ENCODE assay signal across 15 cellular contexts in the genomic region with DNA sequence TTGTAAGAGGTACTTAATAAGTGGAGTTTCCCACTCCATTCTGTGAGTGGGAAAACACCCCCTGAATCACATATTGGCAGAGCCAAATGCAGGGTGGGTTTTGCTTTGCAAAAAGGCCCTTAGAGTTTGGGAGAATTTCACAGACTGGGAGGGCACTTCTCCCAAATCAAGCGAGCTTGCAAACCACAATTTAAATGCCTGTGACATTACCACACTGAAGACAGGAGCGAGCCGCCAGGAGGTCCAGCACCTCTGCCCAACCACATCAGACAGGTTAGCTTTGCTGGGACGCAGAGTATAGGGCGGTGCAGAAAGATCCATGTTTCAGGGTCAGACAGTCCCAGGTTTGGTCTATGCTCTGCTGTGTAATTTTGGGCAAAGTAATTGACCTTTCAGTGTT. TPM values are rescaled to one million over a fixed set of nuclear protein-coding genes. Genes with fewer than 3 reads are reported as not detected.
DNase-seq lines count a peak whose midpoint lies in the region; ATAC-seq and TF ChIP-seq lines count a peak whose summit lies in the region.
"Had no signal": no experiment of that assay in that cellular context is flagged by ENCODE, and none has a peak within 500 bp of the region (broad histone marks: within the 10 kb centered on the region; RNA-seq: fewer than 3 reads in every experiment).

No MANE protein-coding gene starts in this region.

- no peak for ATAC-seq in DND-41 (ENCODE audit: insufficient read depth, low read depth)
- ATAC-seq: T-helper 17 cell had no signal

- no peaks in the 10 kb centered on the region for H3K9me3 Mint-ChIP-seq in neural progenitor cell
- H3K9me3 Mint-ChIP-seq: HFFc6 had no signal

- H3K9me2 ChIP-seq in Loucy (replicated peaks; ENCODE audit: low read depth, low read length) (no peaks in the 10 kb centered on the region), Karpas-422 (replicated peaks; ENCODE audit: insufficient read depth, low read length) (no peaks in the 10 kb centered on the region)

- H3K27me3 ChIP-seq in DND-41 (ENCODE audit: insufficient read depth, low read length, poor library complexity) (no peaks in the 10 kb centered on the region), Loucy (ENCODE audit: insufficient read depth, low read length, poor library complexity, severe bottlenecking) (no peaks in the 10 kb centered on the region), neural progenitor cell (no peaks in the 10 kb centered on the region), Karpas-422 (ENCODE audit: low read length) (no peaks in the 10 kb centered on the region)
- H3K27me3 ChIP-seq: neutrophil had no signal

- peaks cover 15% of the 10 kb centered on the region for H3K4me1 Mint-ChIP-seq in neural progenitor cell

- peak overlapping the region; percentile 23; the same call in 1 of the 2 replicates for H3K4me2 ChIP-seq in DND-41 (ENCODE audit: insufficient read depth, low read length)
- H3K4me2 ChIP-seq in Loucy (ENCODE audit: low read depth, low read length, poor library complexity, severe bottlenecking): peak overlapping the region; percentile 78
- H3K4me2 ChIP-seq in neural progenitor cell: no peak overlapping the region
- H3K4me2 ChIP-seq in Karpas-422 (ENCODE audit: low read depth, low read length, poor library complexity, severe bottlenecking): no peak overlapping the region

- peak overlapping the region; percentile 94 for H3K4me3 Mint-ChIP-seq in neural progenitor cell
- H3K4me3 Mint-ChIP-seq: HFFc6 had no signal

- peaks cover 4% of the 10 kb centered on the region for H3K36me3 ChIP-seq in DND-41 (ENCODE audit: insufficient read depth, low read length)
- H3K36me3 ChIP-seq in Loucy (ENCODE audit: insufficient read depth, low read length): no peaks in the 10 kb centered on the region
- H3K36me3 ChIP-seq in neural progenitor cell: no peaks in the 10 kb centered on the region
- H3K36me3 ChIP-seq in Karpas-422 (ENCODE audit: insufficient read depth, low read length): no peaks in the 10 kb centered on the region

- H3K4me3 ChIP-seq in DND-41 (ENCODE audit: low read depth in 1 of 2, low read length in 2 of 2) (no peak overlapping the region), Loucy (ENCODE audit: low read length, poor library complexity, severe bottlenecking) (no peak overlapping the region), fibroblast of pulmonary artery (replicated peaks; ENCODE audit: low read depth, low read length) (no peak overlapping the region), neural progenitor cell (no peak overlapping the region), Karpas-422 (ENCODE audit: low read length) (no peak overlapping the region)

- no peaks in the 10 kb centered on the region for H4K20me1 ChIP-seq in DND-41 (ENCODE audit: insufficient read depth, low read length)
- no peaks in the 10 kb centered on the region for H4K20me1 ChIP-seq in Loucy (ENCODE audit: insufficient read depth, low read length, poor library complexity, severe bottlenecking)
- peaks cover 6% of the 10 kb centered on the region for H4K20me1 ChIP-seq in neural progenitor cell (ENCODE audit: low read depth)
- H4K20me1 ChIP-seq in Karpas-422 (ENCODE audit: insufficient read depth, low read depth, low read length): no peaks in the 10 kb centered on the region

- TF ChIP-seq CTCF in DND-41 (IDR thresholded peaks at IDR 0.05; ENCODE audit: borderline replicate concordance, extremely low read depth, low read length, poor library complexity, severe bottlenecking): no peak
- no peak for TF ChIP-seq CTCF in Loucy (conservative IDR thresholded peaks at IDR 0.05; ENCODE audit: low read length)
- no peak for TF ChIP-seq CTCF in fibroblast of pulmonary artery (IDR thresholded peaks at IDR 0.05; ENCODE audit: low read length, missing control alignments)
- TF ChIP-seq CTCF in neural progenitor cell (IDR thresholded peaks at IDR 0.05): no peak

- H3K9me3 ChIP-seq in DND-41 (ENCODE audit: insufficient read depth, low read length, severe bottlenecking) (no peaks in the 10 kb centered on the region), Loucy (ENCODE audit: insufficient read depth, low read depth, low read length) (no peaks in the 10 kb centered on the region), neural progenitor cell (ENCODE audit: low read depth) (no peaks in the 10 kb centered on the region), Karpas-422 (ENCODE audit: low read length) (no peaks in the 10 kb centered on the region)
- H3K9me3 ChIP-seq: neutrophil had no signal

- H3K4me1 ChIP-seq in DND-41 (ENCODE audit: insufficient read depth, low read length) (peaks cover 19% of the 10 kb centered on the region), Loucy (ENCODE audit: insufficient read depth, low read length, poor library complexity, severe bottlenecking) (peaks cover 27% of the 10 kb centered on the region), neural progenitor cell (peaks cover 9% of the 10 kb centered on the region), Karpas-422 (ENCODE audit: low read length) (peaks cover 16% of the 10 kb centered on the region)

- no peak overlapping the region for H3K9ac ChIP-seq in DND-41 (ENCODE audit: low read depth, low read length)
- H3K9ac ChIP-seq in Loucy (ENCODE audit: low read depth, low read length, poor library complexity, severe bottlenecking): peak overlapping the region; percentile 88
- H3K9ac ChIP-seq in neural progenitor cell: no peak overlapping the region
- H3K9ac ChIP-seq in Karpas-422 (ENCODE audit: low read length): no peak overlapping the region

- no peak overlapping the region for H2AFZ ChIP-seq in DND-41 (ENCODE audit: low read depth, low read length)
- no peak overlapping the region for H2AFZ ChIP-seq in Loucy (ENCODE audit: low read length)
- H2AFZ ChIP-seq in neural progenitor cell (replicated peaks): no peak overlapping the region
- no peak overlapping the region for H2AFZ ChIP-seq in Karpas-422 (ENCODE audit: low read length)

- H3K79me2 ChIP-seq in DND-41 (ENCODE audit: insufficient read depth, low read length) (peaks cover 15% of the 10 kb centered on the region), Loucy (ENCODE audit: insufficient read depth, low read length) (peaks cover 20% of the 10 kb centered on the region), neural progenitor cell (ENCODE audit: low read depth) (peaks cover 13% of the 10 kb centered on the region), Karpas-422 (ENCODE audit: low read length) (peaks cover 31% of the 10 kb centered on the region)

- H3F3A ChIP-seq in Loucy (ENCODE audit: low read depth) (no peaks in the 10 kb centered on the region), neural progenitor cell (ENCODE audit: low read depth) (peaks cover 6% of the 10 kb centered on the region)

- no peak overlapping the region for H3K27ac Mint-ChIP-seq in neural progenitor cell

- H3K27ac ChIP-seq in DND-41 (ENCODE audit: low read length): no peak overlapping the region
- no peak overlapping the region for H3K27ac ChIP-seq in neural progenitor cell
- no peak overlapping the region for H3K27ac ChIP-seq in Karpas-422 (ENCODE audit: low read length)
- H3K27ac ChIP-seq: neutrophil had no signal

- DNase-seq in DND-41 (no peak), fibroblast of pulmonary artery (ENCODE audit: low read depth) (peak; percentile 8), neural progenitor cell (ENCODE audit: low spot score) (no peak), Karpas-422 (no peak), T-helper 1 cell (no peak)
- no peak for DNase-seq in activated effector memory CD4-positive, alpha-beta T cell treated with anti-CD3 and anti-CD28 coated beads, Interleukin-2, amount 50 U/mL, for 16 hours
- DNase-seq: activated CD4-positive, alpha-beta T cell treated with anti-CD3 and anti-CD28 coated beads, Interleukin-2, amount 50 U/mL, for 4 hours; COR-L47; NCI-H1092; NCI-H2227 treated with DMSO at 0.1 percent for 48 hours; T-helper 17 cell had no signal

- no peaks in the 10 kb centered on the region for H3K27me3 Mint-ChIP-seq in neural progenitor cell (ENCODE audit: insufficient read depth, low read depth)
- H3K27me3 Mint-ChIP-seq: T-helper 17 cell had no signal

- no peaks in the 10 kb centered on the region for H3K36me3 Mint-ChIP-seq in neural progenitor cell

RNA-seq across cellular contexts. Expression of a gene that starts 2.3 kb away (rescaled TPM):
- total RNA-seq in neural progenitor cell (ENCODE audit: low replicate concordance): 17.4 and 20.8 TPM in 2 replicates
- 18.1 and 21.0 TPM in 2 replicates for total RNA-seq in Karpas-422 (2014; rRNA removed; shearing (Covaris generic); ENCODE audit: low replicate concordance)

RNA-seq across cellular contexts. Expression of a gene that starts 11.7 kb away (rescaled TPM):
- total RNA-seq in neural progenitor cell (ENCODE audit: low replicate concordance): 48.2 and 57.8 TPM in 2 replicates
- total RNA-seq in Karpas-422 (2014; rRNA removed; shearing (Covaris generic); ENCODE audit: low replicate concordance): 65.7 and 105 TPM in 2 replicates

RNA-seq across cellular contexts. Expression of a gene that starts 11.8 kb away (rescaled TPM):
- 0.50 and 1.3 TPM in 2 replicates for total RNA-seq in neural progenitor cell (ENCODE audit: low replicate concordance)
- 0.82 and 2.2 TPM in 2 replicates for total RNA-seq in Karpas-422 (2014; rRNA removed; shearing (Covaris generic); ENCODE audit: low replicate concordance)
- total RNA-seq: dermis blood vessel endothelial cell had no signal

RNA-seq across cellular contexts. Expression of a gene that starts 22.0 kb away (rescaled TPM):
- total RNA-seq in neural progenitor cell (ENCODE audit: low replicate concordance): 9.8 and 18.0 TPM in 2 replicates
- total RNA-seq in Karpas-422 (2014; rRNA removed; shearing (Covaris generic); ENCODE audit: low replicate concordance): 11.6 and 16.4 TPM in 2 replicates

RNA-seq across cellular contexts. Expression of a gene that starts 49.5 kb away (rescaled TPM):
- total RNA-seq in neural progenitor cell (ENCODE audit: low replicate concordance): 0.25 and 0.58 TPM in 2 replicates
- not detected in 2 replicates for total RNA-seq in Karpas-422 (2014; rRNA removed; shearing (Covaris generic); ENCODE audit: low replicate concordance)
- total RNA-seq: dermis blood vessel endothelial cell, HFFc6 had no signal

Comparison
In these comparisons a context has a peak if more than half of its experiments do, and no peak if none do; other contexts are left out.
1. H3K4me2 ChIP-seq: peak in DND-41 (single experiment) and Loucy (single experiment); none in neural progenitor cell (single experiment) and Karpas-422 (single experiment).